ENCODE assay signal across 12 cellular contexts in the genomic region with DNA sequence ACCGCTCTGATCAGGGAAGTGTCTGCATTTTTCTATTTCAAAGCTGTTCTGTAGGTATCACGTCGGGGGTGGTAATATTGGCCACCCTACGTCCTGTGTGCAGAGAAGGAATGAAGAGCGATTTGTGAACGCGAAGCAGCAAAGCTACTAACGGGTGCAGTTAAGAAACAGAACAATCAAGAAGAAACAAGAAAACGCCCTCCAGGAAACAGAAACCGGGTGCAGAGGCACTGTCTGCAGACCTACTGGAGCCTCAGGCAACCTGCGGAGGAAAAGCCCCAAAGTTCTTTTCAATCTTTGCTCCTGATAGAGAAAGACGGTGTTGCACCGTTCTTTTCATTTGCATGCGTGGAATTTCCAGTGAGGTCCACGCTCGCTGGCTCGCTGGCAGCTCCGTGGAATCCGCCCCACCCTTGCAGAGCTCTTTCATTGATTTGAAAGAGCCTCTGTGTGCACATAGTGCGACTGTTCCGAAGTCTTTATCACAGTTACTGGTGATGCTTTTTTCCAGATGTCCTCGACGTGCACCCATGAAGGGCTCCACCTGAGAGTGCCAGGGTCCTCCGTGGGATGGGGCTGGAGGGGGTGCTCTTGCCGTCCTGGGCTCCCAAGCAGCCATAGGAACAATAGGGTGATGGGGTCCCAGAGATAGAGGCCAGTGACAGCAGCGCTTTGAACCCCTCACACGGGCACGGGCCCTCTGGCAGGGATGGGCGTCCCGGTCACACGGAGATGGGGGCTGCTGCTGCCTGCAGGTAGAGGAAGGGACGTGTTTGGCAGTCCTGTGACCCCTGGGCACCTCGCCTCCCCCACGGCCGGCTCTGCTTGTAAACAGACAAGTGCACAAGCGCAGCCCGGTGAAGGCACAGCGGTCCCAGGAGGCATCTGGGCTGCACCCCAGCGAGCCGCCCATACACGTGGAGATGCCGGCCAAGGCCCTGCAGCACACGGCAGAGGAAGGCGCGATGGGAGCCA. TPM values are rescaled to one million over a fixed set of nuclear protein-coding genes. Genes with fewer than 3 reads are reported as not detected.
DNase-seq lines count a peak whose midpoint lies in the region; ATAC-seq, FAIRE-seq and TF ChIP-seq lines count a peak whose summit lies in the region.
"Had no signal": no experiment of that assay in that cellular context is flagged by ENCODE, and none has a peak within 500 bp of the region (broad histone marks: within the 10 kb centered on the region; RNA-seq: fewer than 3 reads in every experiment).

No MANE protein-coding gene starts in this region.

- H3K4me1 ChIP-seq in HepG2 (ENCODE audit: insufficient read depth, low read length): peaks cover 45% of the 10 kb centered on the region
- H3K4me1 ChIP-seq in right lobe of liver: peaks cover 0 to 5% (median 2%) of the 10 kb centered on the region in 4 donors
- peaks cover 12% of the 10 kb centered on the region for H3K4me1 ChIP-seq in mucosa of descending colon (ENCODE audit: low read depth)
- peaks cover 6% of the 10 kb centered on the region for H3K4me1 ChIP-seq in upper lobe of right lung
- peaks cover 0 to 9% (median 0%) of the 10 kb centered on the region in 3 donors for H3K4me1 ChIP-seq in gastroesophageal sphincter

- H4K20me1 ChIP-seq in HepG2 (ENCODE audit: insufficient read depth, low read length): no peaks in the 10 kb centered on the region

- no peak for TF ChIP-seq POLR2A in HepG2 (IDR thresholded peaks at IDR 0.05; ENCODE audit: insufficient read depth in 1 of 2, low read depth in 2 of 2, low read length in 2 of 2)
- no peak for TF ChIP-seq POLR2A in right lobe of liver (IDR thresholded peaks at IDR 0.05)
- no peak for TF ChIP-seq POLR2A in gastroesophageal sphincter (IDR thresholded peaks at IDR 0.05)

- POLR2A ChIA-PET in HepG2 (lab: Yijun Ruan, JAX): no interaction called here

- H3K36me3 ChIP-seq in HepG2 (replicated peaks in 1 of 2; ENCODE audit: control insufficient read depth in 1 of 2, insufficient read depth in 2 of 2, low read length in 2 of 2) (no peaks in the 10 kb centered on the region), right lobe of liver (no peaks in the 10 kb centered on the region), mucosa of descending colon (ENCODE audit: low read depth) (no peaks in the 10 kb centered on the region), upper lobe of right lung (no peaks in the 10 kb centered on the region), gastroesophageal sphincter (no peaks in the 10 kb centered on the region)

- 25% methylated on average over 21 of the region's 45 CpGs for WGBS in HepG2 (ENCODE audit: low lambda C conversion rate)
- 11% methylated on average over 21 of the region's 45 CpGs for WGBS in right lobe of liver (ENCODE audit: insufficient coverage, low coverage, low lambda C conversion rate, missing lambda C conversion rate)
- WGBS in gastroesophageal sphincter (ENCODE audit: low coverage in 1 of 2), 2 donors: 16 to 34% methylated on average over 16 to 20 of the region's 45 CpGs

- no peak overlapping the region for H3K27ac Mint-ChIP-seq in activated T-cell treated with anti-CD3 and anti-CD28 coated beads, Interleukin-2, amount 50 U/mL, for 72 hours
- H3K27ac Mint-ChIP-seq: CD14-positive monocyte had no signal

- DNase-seq in HepG2 (ENCODE audit: low spot score): no peak
- no peak for DNase-seq in right lobe of liver
- DNase-seq in activated T-cell treated with anti-CD3 and anti-CD28 coated beads, Interleukin-2, amount 50 U/mL, for 72 hours: peak; percentile 8 to 12
- peak in 1 of 3 donors; percentile 38 for DNase-seq in mucosa of descending colon
- DNase-seq in upper lobe of right lung: peak; percentile 61
- DNase-seq in NCI-H187 (lab: John Stamatoyannopoulos, UW): no peak
- DNase-seq: amniotic stem cell, NCI-H2029 treated with DMSO at 0.1 percent for 48 hours had no signal

- H3K4me2 ChIP-seq in HepG2 (ENCODE audit: low read depth, low read length): peak overlapping the region; percentile 47

- H3K9me3 Mint-ChIP-seq in activated T-cell treated with anti-CD3 and anti-CD28 coated beads, Interleukin-2, amount 50 U/mL, for 72 hours: no peaks in the 10 kb centered on the region

- peaks cover 7% of the 10 kb centered on the region for H3K4me1 Mint-ChIP-seq in activated T-cell treated with anti-CD3 and anti-CD28 coated beads, Interleukin-2, amount 50 U/mL, for 72 hours (ENCODE audit: low read depth)
- H3K4me1 Mint-ChIP-seq: CD14-positive monocyte had no signal

- TF ChIP-seq EP300 in HepG2 (IDR thresholded peaks at IDR 0.05; ENCODE audit: low read depth in 2 of 2, low read length in 2 of 2) (no peak), HepG2 (CRISPR knock-in tag; IDR thresholded peaks at IDR 0.05; ENCODE audit: borderline replicate concordance) (no peak), gastroesophageal sphincter (IDR thresholded peaks at IDR 0.05) (no peak)

- H3K79me2 ChIP-seq in HepG2 (ENCODE audit: insufficient read depth, low read length): no peaks in the 10 kb centered on the region

- H3K4me3 Mint-ChIP-seq in activated T-cell treated with anti-CD3 and anti-CD28 coated beads, Interleukin-2, amount 50 U/mL, for 72 hours: no peak overlapping the region
- H3K4me3 Mint-ChIP-seq: CD14-positive monocyte had no signal

- CTCF ChIA-PET in HepG2 (lab: Yijun Ruan, JAX; ENCODE audit: low intra/inter-chr PET ratio, low total read pairs): no interaction called here

- H3K27ac ChIP-seq in HepG2 (ENCODE audit: extremely low read length, insufficient read depth, low read length) (no peak overlapping the region), right lobe of liver (no peak overlapping the region), upper lobe of right lung (no peak overlapping the region), gastroesophageal sphincter (no peak overlapping the region)

- H3K27me3 ChIP-seq in HepG2 (ENCODE audit: control insufficient read depth in 1 of 2, insufficient read depth in 2 of 2, low read length in 2 of 2): peaks cover 2 to 36% of the 10 kb centered on the region in 2 experiments; a peak in 4 of 5 replicates
- H3K27me3 ChIP-seq in right lobe of liver: no peaks in the 10 kb centered on the region
- peaks cover 18% of the 10 kb centered on the region for H3K27me3 ChIP-seq in upper lobe of right lung
- H3K27me3 ChIP-seq in gastroesophageal sphincter: peaks cover 58% of the 10 kb centered on the region

- H3K9ac ChIP-seq in HepG2 (ENCODE audit: insufficient read depth, low read depth, low read length): no peak overlapping the region

- no peak for TF ChIP-seq RAD21 in HepG2 (CRISPR knock-in tag; IDR thresholded peaks at IDR 0.05)

- H2AFZ ChIP-seq in HepG2 (ENCODE audit: low read length): no peak overlapping the region

- no peak for FAIRE-seq in HepG2 (lab: Jason Lieb, UNC)
- FAIRE-seq: frontal cortex had no signal

- BruUV-seq in HepG2 (replicated peaks; lab: Mats Ljungman, UMichigan): no TSS peak

- in situ Hi-C loops in HepG2 (cut with HindIII; ENCODE audit: extremely low pct_ligation_motif_present, low pct_unique_long_range_greater_than_20kb): no loop called here

- intact Hi-C loops in HepG2 (cut with micrococcal nuclease; ENCODE audit: unreplicated experiment): no loop called here
- intact Hi-C loops in right lobe of liver (cut with DNase I): no loop called here
- intact Hi-C loops in mucosa of descending colon (cut with DNase I, micrococcal nuclease): no loop called here
- intact Hi-C loops in upper lobe of right lung (cut with DNase I): no loop called here

- no peak; the same call in 2 of the 3 replicates for ATAC-seq in HepG2
- ATAC-seq in right lobe of liver: no peak
- ATAC-seq in activated T-cell treated with anti-CD3 and anti-CD28 coated beads, Interleukin-2, amount 50 U/mL, for 72 hours (replicated peaks in 1 of 2): no peak
- peak; percentile 49 for ATAC-seq in mucosa of descending colon
- ATAC-seq in upper lobe of right lung: no peak
- no peak for ATAC-seq in gastroesophageal sphincter
- no peak for ATAC-seq in HG03342 (IDR thresholded peaks at IDR 0.05; ENCODE audit: unreplicated experiment)

- H3K27me3 Mint-ChIP-seq in activated T-cell treated with anti-CD3 and anti-CD28 coated beads, Interleukin-2, amount 50 U/mL, for 72 hours (ENCODE audit: low read depth): no peaks in the 10 kb centered on the region

- no peak for TF ChIP-seq CTCF in HepG2 (CRISPR knock-in tag; IDR thresholded peaks at IDR 0.05)
- TF ChIP-seq CTCF in right lobe of liver (IDR thresholded peaks at IDR 0.05): no peak
- TF ChIP-seq CTCF in mucosa of descending colon (IDR thresholded peaks at IDR 0.05): no peak
- TF ChIP-seq CTCF in upper lobe of right lung (IDR thresholded peaks at IDR 0.05): no peak
- no peak for TF ChIP-seq CTCF in gastroesophageal sphincter (IDR thresholded peaks at IDR 0.05)

- H3K36me3 Mint-ChIP-seq in activated T-cell treated with anti-CD3 and anti-CD28 coated beads, Interleukin-2, amount 50 U/mL, for 72 hours (ENCODE audit: insufficient read depth in 2 of 2): peaks cover 0 to 5% of the 10 kb centered on the region in 2 donors
- H3K36me3 Mint-ChIP-seq: CD14-positive monocyte had no signal

- H3K9me3 ChIP-seq in HepG2 (ENCODE audit: low read length) (no peaks in the 10 kb centered on the region), right lobe of liver (no peaks in the 10 kb centered on the region), mucosa of descending colon (no peaks in the 10 kb centered on the region), upper lobe of right lung (no peaks in the 10 kb centered on the region), gastroesophageal sphincter (peaks cover 0 to 14% (median 0%) of the 10 kb centered on the region in 3 donors)

- H3K4me3 ChIP-seq in HepG2 (replicated peaks in 1 of 3; ENCODE audit: insufficient read depth in 1 of 3, low read depth in 2 of 3, low read length in 3 of 3): no peak overlapping the region; a peak in 2 of 6 replicates
- H3K4me3 ChIP-seq in right lobe of liver: no peak overlapping the region
- H3K4me3 ChIP-seq in mucosa of descending colon: no peak overlapping the region
- H3K4me3 ChIP-seq in upper lobe of right lung: peak overlapping the region; percentile 33
- peak overlapping the region in 1 of 2 donors; percentile 24 for H3K4me3 ChIP-seq in gastroesophageal sphincter

RNA-seq across cellular contexts. Expression of a gene that starts 36.8 kb away (rescaled TPM):
- 4.3 and 4.6 TPM in 2 replicates for total RNA-seq in HepG2 (2016; rRNA removed; fragmentation: Illumina TruSeq; extraction: Trizol)
- 5.9 and 7.3 TPM in 2 replicates for total RNA-seq in HepG2 (2016; cell fraction: cytosol; rRNA removed; fragmentation: Illumina TruSeq; extraction: Trizol; ENCODE audit: low read depth)
- total RNA-seq in HepG2 (2016; cell fraction: insoluble cytoplasmic fraction; rRNA removed; fragmentation: Illumina TruSeq; extraction: Trizol): 4.1 and 4.3 TPM in 2 replicates
- 9.6 TPM in 2 replicates for total RNA-seq in HepG2 (2016; cell fraction: membrane; rRNA removed; fragmentation: Illumina TruSeq; extraction: Trizol)
- total RNA-seq in HepG2 (2016; cell fraction: nucleus; rRNA removed; fragmentation: Illumina TruSeq; extraction: Trizol): 4.2 and 5.2 TPM in 2 replicates
- polyA plus RNA-seq in HepG2 (2011; rRNA removed): 19.7 and 22.9 TPM in 2 replicates
- polyA plus RNA-seq in HepG2 (2011; cell fraction: cytosol; rRNA removed): 16.4 and 19.0 TPM in 2 replicates
- 25.1 and 25.6 TPM in 2 replicates for polyA plus RNA-seq in HepG2 (2011; cell fraction: nucleus; rRNA removed)
- polyA plus RNA-seq in HepG2 (2012): 15.9 and 16.0 TPM in 2 replicates
- 12.4 and 13.6 TPM in 2 replicates for polyA plus RNA-seq in HepG2 (2016; cell fraction: cytosol; fragmentation: Illumina TruSeq; extraction: Trizol; ENCODE audit: low read depth)
- 5.4 and 7.7 TPM in 2 replicates for polyA plus RNA-seq in HepG2 (2016; cell fraction: insoluble cytoplasmic fraction; fragmentation: Illumina TruSeq; extraction: Trizol; ENCODE audit: low read depth)
- polyA plus RNA-seq in HepG2 (2016; cell fraction: membrane; fragmentation: Illumina TruSeq; extraction: Trizol; ENCODE audit: low read depth): 12.9 and 13.7 TPM in 2 replicates
- 8.9 TPM in 2 replicates for polyA plus RNA-seq in HepG2 (2016; cell fraction: nucleus; fragmentation: Illumina TruSeq; extraction: Trizol; ENCODE audit: insufficient read depth, low read depth)
- polyA minus RNA-seq in HepG2 (2011; rRNA and poly(A)+ RNA removed; ENCODE audit: low replicate concordance): 6.1 and 18.8 TPM in 2 replicates
- 10.6 and 12.7 TPM in 2 replicates for polyA minus RNA-seq in HepG2 (2011; cell fraction: cytosol; rRNA and poly(A)+ RNA removed)
- polyA minus RNA-seq in HepG2 (2011; cell fraction: nucleus; rRNA and poly(A)+ RNA removed): 10.4 and 11.6 TPM in 2 replicates
- total RNA-seq in right lobe of liver: 1 to 10 TPM; 1.1 to 5.9 (median 3.3) TPM
- 10 to 100 TPM; 11.8 to 19.3 TPM for total RNA-seq in activated T-cell treated with anti-CD3 and anti-CD28 coated beads, Interleukin-2, amount 50 U/mL, for 72 hours
- 100 to 1,000 TPM in 2 of 3 donors, 10 to 100 TPM in 1; 98.4 to 200 (median 167) TPM for total RNA-seq in mucosa of descending colon
- total RNA-seq in upper lobe of right lung: 15.3 TPM
- 10 to 100 TPM; 10.6 to 83.2 (median 28.5) TPM for total RNA-seq in gastroesophageal sphincter

Comparison
In these comparisons a context has a peak if more than half of its experiments do, and no peak if none do; other contexts are left out.
1. DNase-seq: peak in activated T-cell treated with anti-CD3 and anti-CD28 coated beads, Interleukin-2, amount 50 U/mL, for 72 hours (2 of 2) and upper lobe of right lung (single experiment); none in HepG2 (single experiment), right lobe of liver (0 of 3) and NCI-H187 (0 of 2).